ENCODE assay signal across 8 cellular contexts in the genomic region with DNA sequence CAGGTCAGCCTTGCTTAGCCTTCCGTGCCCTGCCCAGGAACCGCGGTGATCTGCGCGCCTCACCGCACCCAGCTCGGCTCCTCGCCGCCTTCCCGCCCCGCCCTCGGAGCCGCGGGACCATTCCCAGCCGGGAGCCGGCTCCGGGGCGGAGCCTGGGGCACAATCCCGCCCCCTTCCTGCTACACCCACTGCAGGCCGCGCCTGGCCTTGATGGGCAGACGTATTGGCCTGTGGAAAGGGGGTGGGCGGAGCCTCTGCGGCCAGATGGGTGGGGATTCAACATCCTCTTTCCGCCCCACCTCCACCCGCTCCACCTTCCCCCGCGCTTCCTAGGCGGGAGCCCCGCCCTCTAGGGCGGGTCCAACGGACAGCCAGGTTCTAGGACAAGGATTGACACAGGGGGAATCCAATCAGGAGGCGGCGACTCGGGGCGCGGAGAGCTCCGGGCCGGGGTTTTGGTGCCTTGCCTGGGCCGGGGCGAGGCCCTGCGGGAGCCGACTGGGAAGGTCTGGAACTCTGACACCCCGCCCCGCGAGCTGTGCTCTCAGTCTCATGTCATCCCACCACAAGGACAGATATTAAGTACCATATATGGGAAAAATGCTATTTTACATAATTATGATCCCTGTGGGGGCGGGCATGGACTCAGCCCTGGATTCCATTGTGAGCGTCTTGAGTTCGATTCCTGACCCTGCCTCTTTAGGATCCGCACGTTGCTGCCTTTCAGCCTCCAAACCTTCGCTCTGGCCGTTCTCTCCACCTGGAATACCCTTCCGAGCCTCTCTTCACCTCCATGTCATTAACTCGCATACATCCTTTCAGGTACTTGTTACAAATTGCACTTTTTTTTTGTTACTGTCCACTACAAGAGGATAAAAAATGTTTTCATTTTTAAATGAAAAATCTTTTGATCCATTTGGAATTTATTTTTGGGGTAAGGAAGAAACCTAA. TPM values are rescaled to one million over a fixed set of nuclear protein-coding genes. Genes with fewer than 3 reads are reported as not detected.
DNase-seq lines count a peak whose midpoint lies in the region; ATAC-seq and TF ChIP-seq lines count a peak whose summit lies in the region.

A gene (minus strand): TSS at position 54 of the 951 bp plus-strand sequence. CDS start 38,731 bp downstream, outside the sequence.

- H3K4me3 Mint-ChIP-seq in activated naive CD8-positive, alpha-beta T cell treated with anti-CD3 and anti-CD28 coated beads, Interleukin-2, amount 10 ng/mL, durations not matched to agents 7 days and 5 days, result peak within 1 kb of the TSS; percentile 98
- peak within 1 kb of the TSS; percentile 94 for H3K4me3 Mint-ChIP-seq in glutamatergic neuron (ENCODE audit: unreplicated experiment)

- DNase-seq in GM10266 (ENCODE audit: extremely low spot score), result peak; percentile 99
- peak; percentile 93 for DNase-seq in NCI-H128 (lab: John Stamatoyannopoulos, UW; ENCODE audit: unreplicated experiment)
- peak; percentile 99 for DNase-seq in activated naive CD8-positive, alpha-beta T cell treated with anti-CD3 and anti-CD28 coated beads, Interleukin-2, amount 10 ng/mL, durations not matched to agents 7 days and 5 days
- peak; percentile 100 for DNase-seq in glutamatergic neuron
- peak; percentile 100 for DNase-seq in osteoblast (ENCODE audit: insufficient read length, low spot score, missing footprints)
- DNase-seq in thoracic aorta (ENCODE audit: low spot score), result peak; percentile 99

- H4K20me1 ChIP-seq in SU-DHL-6 (ENCODE audit: low read depth, low read length) (no peaks in the 10 kb centered on the region), osteoblast (ENCODE audit: insufficient read depth, low read length) (peaks cover 38% of the 10 kb centered on the region)

- H3K4me1 ChIP-seq in osteoblast (ENCODE audit: insufficient read depth, low read length) (peaks cover 30% of the 10 kb centered on the region), thoracic aorta (ENCODE audit: control insufficient read depth in 1 of 2, low read depth in 2 of 2) (peaks cover 17 to 28% of the 10 kb centered on the region in 2 donors)

- peak; percentile 78 for ATAC-seq in HG02642 (IDR thresholded peaks at IDR 0.05; ENCODE audit: poor library complexity, unreplicated experiment)
- peak; percentile 80 for ATAC-seq in activated naive CD8-positive, alpha-beta T cell treated with anti-CD3 and anti-CD28 coated beads, Interleukin-2, amount 10 ng/mL, durations not matched to agents 7 days and 5 days (ENCODE audit: low read depth)
- peak; percentile 70 for ATAC-seq in thoracic aorta (ENCODE audit: insufficient number of reproducible peaks, low FRiP score, low read depth)

- peak within 1 kb of the TSS; percentile 94 for H3K27ac Mint-ChIP-seq in activated naive CD8-positive, alpha-beta T cell treated with anti-CD3 and anti-CD28 coated beads, Interleukin-2, amount 10 ng/mL, durations not matched to agents 7 days and 5 days
- H3K27ac Mint-ChIP-seq in glutamatergic neuron (ENCODE audit: unreplicated experiment), result peak within 1 kb of the TSS; percentile 80

- peak within 1 kb of the TSS; percentile 95 for H3K4me3 ChIP-seq in SU-DHL-6 (ENCODE audit: insufficient read depth, low read length, poor library complexity, severe bottlenecking)
- peak within 1 kb of the TSS; percentile 100 for H3K4me3 ChIP-seq in osteoblast (ENCODE audit: insufficient read depth, low read length)
- peak within 1 kb of the TSS; percentile 89 for H3K4me3 ChIP-seq in thoracic aorta

- no peaks in the 10 kb centered on the region for H3K27me3 ChIP-seq in SU-DHL-6 (ENCODE audit: low read length)
- H3K27me3 ChIP-seq in osteoblast (ENCODE audit: insufficient read depth, low read length), result no peaks in the 10 kb centered on the region
- no peaks in the 10 kb centered on the region for H3K27me3 ChIP-seq in thoracic aorta (replicated peaks; ENCODE audit: insufficient read depth)

- H3K9me2 ChIP-seq in SU-DHL-6 (replicated peaks; ENCODE audit: insufficient read depth, low read length), result no peaks in the 10 kb centered on the region

- no peak for TF ChIP-seq CTCF in GM10266 (IDR thresholded peaks at IDR 0.05; ENCODE audit: control insufficient read depth, insufficient read depth, low read depth, missing control alignments)
- no peak for TF ChIP-seq CTCF in SU-DHL-6 (IDR thresholded peaks at IDR 0.05; ENCODE audit: insufficient read depth, low read length, poor library complexity, severe bottlenecking)
- TF ChIP-seq CTCF in glutamatergic neuron (IDR thresholded peaks at IDR 0.05; ENCODE audit: partially characterized antibody, unreplicated experiment), result no peak
- TF ChIP-seq CTCF in osteoblast (IDR thresholded peaks at IDR 0.05; ENCODE audit: extremely low read depth, low read depth, low read length), result no peak
- TF ChIP-seq CTCF in thoracic aorta (IDR thresholded peaks at IDR 0.05), result no peak

- H3K4me2 ChIP-seq in SU-DHL-6 (ENCODE audit: low read depth, low read length, poor library complexity, severe bottlenecking) (peak within 1 kb of the TSS; percentile 87), osteoblast (ENCODE audit: insufficient read depth, low read length) (peak within 1 kb of the TSS; percentile 93)

- POLR2A ChIA-PET in activated naive CD8-positive, alpha-beta T cell treated with anti-CD3 and anti-CD28 coated beads, Interleukin-2, amount 10 ng/mL, durations not matched to agents 7 days and 5 days (lab: Charles Lee), result interaction anchor here (0.6 to 8.7 kb wide), 21 partner anchors 10 to 608 kb away, joined by 3 to 132 read pairs (median 4); a partner anchor contains a TSS

- H3K36me3 Mint-ChIP-seq in activated naive CD8-positive, alpha-beta T cell treated with anti-CD3 and anti-CD28 coated beads, Interleukin-2, amount 10 ng/mL, durations not matched to agents 7 days and 5 days, result peaks cover 28% of the 10 kb centered on the region
- no peaks in the 10 kb centered on the region for H3K36me3 Mint-ChIP-seq in glutamatergic neuron (ENCODE audit: unreplicated experiment)

- H3K36me3 ChIP-seq in SU-DHL-6 (ENCODE audit: low read length), result no peaks in the 10 kb centered on the region
- H3K36me3 ChIP-seq in osteoblast (ENCODE audit: insufficient read depth, low read length), result peaks cover 21% of the 10 kb centered on the region
- peaks cover 6% of the 10 kb centered on the region for H3K36me3 ChIP-seq in thoracic aorta

- H3K79me2 ChIP-seq in SU-DHL-6 (ENCODE audit: insufficient read depth, low read length), result peaks cover 54% of the 10 kb centered on the region
- peaks cover 47% of the 10 kb centered on the region for H3K79me2 ChIP-seq in osteoblast (ENCODE audit: insufficient read depth, low read length)

- H3K9ac ChIP-seq in SU-DHL-6 (ENCODE audit: low read length), result peak within 1 kb of the TSS; percentile 79

- H3K9me3 ChIP-seq in SU-DHL-6 (ENCODE audit: insufficient read depth, low read length) (no peaks in the 10 kb centered on the region), osteoblast (ENCODE audit: low read depth, low read length) (no peaks in the 10 kb centered on the region), thoracic aorta (no peaks in the 10 kb centered on the region)

- H3K27ac ChIP-seq in SU-DHL-6 (ENCODE audit: low read depth, low read length) (peak within 1 kb of the TSS; percentile 90), osteoblast (ENCODE audit: low read depth, low read length) (peak within 1 kb of the TSS; percentile 89), thoracic aorta (peak within 1 kb of the TSS; percentile 95 to 99)

- peaks cover 29% of the 10 kb centered on the region for H3K4me1 Mint-ChIP-seq in activated naive CD8-positive, alpha-beta T cell treated with anti-CD3 and anti-CD28 coated beads, Interleukin-2, amount 10 ng/mL, durations not matched to agents 7 days and 5 days
- H3K4me1 Mint-ChIP-seq in glutamatergic neuron (ENCODE audit: low read depth, unreplicated experiment), result peaks cover 23% of the 10 kb centered on the region

- H2AFZ ChIP-seq in SU-DHL-6 (ENCODE audit: low read depth, low read length, severe bottlenecking) (peak within 1 kb of the TSS; percentile 74), osteoblast (ENCODE audit: low read length) (no peak within 1 kb of the TSS)

- H3K27me3 Mint-ChIP-seq in activated naive CD8-positive, alpha-beta T cell treated with anti-CD3 and anti-CD28 coated beads, Interleukin-2, amount 10 ng/mL, durations not matched to agents 7 days and 5 days, result no peaks in the 10 kb centered on the region
- peaks cover 4% of the 10 kb centered on the region for H3K27me3 Mint-ChIP-seq in glutamatergic neuron (ENCODE audit: unreplicated experiment)

- H3F3A ChIP-seq in SU-DHL-6 (ENCODE audit: insufficient read depth), result peaks cover 24% of the 10 kb centered on the region

- no peaks in the 10 kb centered on the region for H3K9me3 Mint-ChIP-seq in activated naive CD8-positive, alpha-beta T cell treated with anti-CD3 and anti-CD28 coated beads, Interleukin-2, amount 10 ng/mL, durations not matched to agents 7 days and 5 days
- H3K9me3 Mint-ChIP-seq in glutamatergic neuron (ENCODE audit: unreplicated experiment), result peaks cover 4% of the 10 kb centered on the region

RNA-seq across cellular contexts. Expression of the gene that starts here (rescaled TPM):
- 100 to 1,000 TPM; 803 to 821 TPM for total RNA-seq in activated naive CD8-positive, alpha-beta T cell treated with anti-CD3 and anti-CD28 coated beads, Interleukin-2, amount 10 ng/mL, durations not matched to agents 7 days and 5 days
- total RNA-seq in glutamatergic neuron (ENCODE audit: unreplicated experiment), result 122 TPM
- 796 and 964 TPM in 2 replicates for total RNA-seq in osteoblast
- 1,000 to 10,000 TPM; 1,447 to 1,631 TPM for total RNA-seq in thoracic aorta

Comparison
In these comparisons a context has a peak if more than half of its experiments do, and no peak if none do; other contexts are left out.
1. Peak in every context shown above with its lines: DNase-seq, ATAC-seq, H3K4me3 ChIP-seq and H3K27ac ChIP-seq.